ENCODE assay signal across 4 cellular contexts in the genomic region with DNA sequence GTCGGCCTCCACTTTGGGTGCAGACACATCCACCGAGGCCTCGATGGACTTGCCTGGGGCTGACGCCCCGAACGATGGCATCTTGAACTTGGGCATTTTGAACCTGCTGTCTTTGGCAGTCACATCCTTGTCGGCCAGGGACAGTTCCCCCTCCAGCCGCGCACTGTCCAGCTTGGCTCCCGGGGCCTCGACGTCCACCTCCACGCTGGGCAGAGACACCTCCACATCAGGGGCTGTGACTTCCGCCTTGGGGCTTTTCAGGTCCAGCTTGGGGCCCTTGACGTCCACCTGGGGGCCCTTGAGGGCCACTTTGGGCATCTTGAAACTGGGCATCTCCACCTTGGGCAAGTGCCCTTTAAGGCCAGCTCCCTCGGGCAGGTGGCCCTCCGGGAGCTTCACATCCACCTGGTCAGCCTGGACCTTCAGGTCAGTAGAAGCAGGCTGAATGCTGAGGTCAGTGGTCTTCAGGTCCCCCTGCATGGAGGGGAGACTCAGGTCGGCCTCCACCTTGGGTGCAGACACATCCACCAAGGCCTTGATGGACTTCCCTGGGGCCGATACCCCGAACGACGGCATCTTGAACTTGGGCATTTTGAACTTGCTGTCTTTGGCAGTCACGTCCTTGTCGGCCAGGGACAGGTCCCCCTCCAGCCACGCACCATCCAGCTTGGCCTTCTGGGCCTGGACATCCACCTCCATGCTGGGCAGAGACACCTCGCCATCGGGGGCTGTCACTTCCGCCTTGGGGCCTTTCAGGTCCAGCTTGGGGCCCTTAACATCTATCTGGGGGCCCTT. TPM values are rescaled to one million over a fixed set of nuclear protein-coding genes. Genes with fewer than 3 reads are reported as not detected.
"Had no signal": no experiment of that assay in that cellular context is flagged by ENCODE, and none has a peak within 500 bp of the region (broad histone marks: within the 10 kb centered on the region; RNA-seq: fewer than 3 reads in every experiment).

No MANE protein-coding gene starts in this region.

RNA-seq across cellular contexts. Expression of gene PLD4, which starts 27.4 kb away (rescaled TPM):
- total RNA-seq: GM23248, H4, H7, HepG2 had no signal
- polyA plus RNA-seq: GM23248, HepG2 had no signal
